ENCODE assay signal across 26 cellular contexts in the genomic region with DNA sequence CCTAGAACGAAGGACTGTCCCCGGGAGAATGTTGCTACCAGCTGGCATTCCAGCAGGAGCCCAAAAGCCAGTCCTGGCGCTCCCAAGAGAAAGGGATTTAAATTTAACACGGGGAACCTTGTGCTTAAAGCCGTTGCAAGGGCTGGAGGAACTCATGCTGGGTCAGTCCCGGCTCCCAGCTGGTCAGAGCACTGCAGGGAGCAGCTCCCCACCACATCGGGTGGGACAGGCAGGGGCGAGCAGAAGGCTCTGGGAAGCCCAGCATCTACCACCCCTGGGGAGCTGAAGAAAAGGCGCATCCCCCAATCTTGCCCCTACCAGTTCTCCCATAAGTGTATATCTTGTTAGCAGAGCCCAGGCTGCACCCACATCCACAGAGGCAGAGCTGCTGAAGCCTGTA. TPM values are rescaled to one million over a fixed set of nuclear protein-coding genes. Genes with fewer than 3 reads are reported as not detected.
"Had no signal": no experiment of that assay in that cellular context is flagged by ENCODE, and none has a peak within 500 bp of the region (broad histone marks: within the 10 kb centered on the region; RNA-seq: fewer than 3 reads in every experiment).

No MANE protein-coding gene starts in this region.

- H3K27ac ChIP-seq: body of pancreas, cardiac muscle cell, heart left ventricle, left lung, ovary, prostate gland, suprapubic skin, tibial nerve had no signal

- DNase-seq: activated CD4-positive, alpha-beta memory T cell treated with anti-CD3 and anti-CD28 coated beads for 36 hours; activated CD4-positive, alpha-beta T cell treated with anti-CD3 and anti-CD28 coated beads for 48 hours; activated CD4-positive, CD25-positive, alpha-beta regulatory T cell; activated naive CD4-positive, alpha-beta T cell treated with anti-CD3 and anti-CD28 coated beads, Interleukin-2, amount 50 U/mL, for 16 hours; activated naive CD8-positive, alpha-beta T cell treated with anti-CD3 and anti-CD28 coated beads, Interleukin-2, amount 50 U/mL, for 24 hours; activated T-cell treated with anti-CD3 and anti-CD28 coated beads, Interleukin-2, amount 50 U/mL, for 48 hours; body of pancreas; cortex of kidney; effector CD4-positive, alpha-beta T cell; heart left ventricle; naive thymus-derived CD4-positive, alpha-beta T cell; ovary; stimulated activated CD4-positive, alpha-beta T cell treated with anti-CD3 and anti-CD28 coated beads, Interleukin-1b, Interleukin-23, amount 100 ng/mL, for 48 hours; stimulated activated naive CD8-positive, alpha-beta T cell treated with anti-CD3 and anti-CD28 coated beads, Interleukin-15, amount 100 ng/mL, for 72 hours; T1000 had no signal

- ATAC-seq: activated naive CD8-positive, alpha-beta T cell treated with anti-CD3 and anti-CD28 coated beads, Interleukin-2, amount 50 U/mL, for 24 hours; body of pancreas; left lung; naive thymus-derived CD4-positive, alpha-beta T cell; stimulated activated naive CD8-positive, alpha-beta T cell treated with anti-CD3 and anti-CD28 coated beads, Interleukin-15, amount 100 ng/mL, for 72 hours had no signal

- H3K4me1 ChIP-seq: heart left ventricle, left lung, prostate gland, suprapubic skin had no signal

- H3K9me3 ChIP-seq: body of pancreas, heart left ventricle, left lung, ovary, prostate gland, suprapubic skin, tibial nerve had no signal

- H3K36me3 ChIP-seq: cardiac muscle cell, heart left ventricle, left lung, ovary, prostate gland, suprapubic skin, tibial nerve had no signal

- H3K4me3 ChIP-seq: body of pancreas, cardiac muscle cell, heart left ventricle, left lung, ovary, prostate gland, skin epidermis, suprapubic skin, tibial nerve had no signal

- H3K27me3 ChIP-seq: body of pancreas, cardiac muscle cell, heart left ventricle, ovary, suprapubic skin, tibial nerve had no signal

RNA-seq across cellular contexts. Expression of gene CFAP99, which starts 15.7 kb away (rescaled TPM):
- total RNA-seq: activated CD4-positive, alpha-beta memory T cell treated with anti-CD3 and anti-CD28 coated beads for 36 hours; body of pancreas; cardiac muscle cell; epithelial cell of proximal tubule; fibroblast of villous mesenchyme; heart left ventricle; kidney epithelial cell; lung microvascular endothelial cell; neural crest cell; suprapubic skin; tibial nerve had no signal
- polyA plus RNA-seq: heart left ventricle; naive thymus-derived CD4-positive, alpha-beta T cell had no signal
